ENCODE assay signal across 8 cellular contexts in the genomic region with DNA sequence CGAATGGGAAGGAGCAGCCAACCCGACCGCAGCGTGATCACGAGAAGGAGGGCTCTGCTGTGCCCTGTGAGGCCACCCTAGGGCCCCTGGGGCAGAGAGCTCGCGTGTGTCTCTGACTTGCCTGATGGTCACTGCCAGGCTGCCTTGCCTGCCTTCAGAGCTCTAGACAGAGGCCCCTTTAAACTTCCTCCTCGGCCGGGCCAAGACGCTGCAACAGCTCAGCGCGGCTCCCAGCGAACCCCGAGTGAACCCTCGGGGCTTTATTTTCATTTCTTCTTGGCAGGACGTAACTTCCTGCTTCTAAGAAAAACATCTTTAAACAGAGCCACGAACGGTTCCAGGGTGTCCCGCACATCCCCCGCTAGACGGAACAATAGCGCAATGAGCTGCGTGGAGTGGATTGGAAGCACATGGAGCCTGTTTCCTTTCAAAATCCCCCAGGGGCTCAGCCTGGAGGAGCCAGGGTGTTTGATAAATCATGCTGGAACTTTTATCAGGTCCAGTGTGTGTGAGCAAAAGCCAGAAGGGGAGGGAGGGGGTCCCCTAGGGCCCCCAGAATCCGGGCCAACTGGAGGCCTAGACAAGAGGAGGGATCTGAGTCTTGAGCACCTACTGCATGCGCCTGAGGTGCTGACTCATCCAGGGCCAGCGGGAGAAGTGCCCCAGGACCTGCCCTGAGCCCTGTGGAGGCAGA.
DNase-seq lines count a peak whose midpoint lies in the region; ATAC-seq, FAIRE-seq and TF ChIP-seq lines count a peak whose summit lies in the region.

No MANE protein-coding gene starts in this region.

- no peaks in the 10 kb centered on the region for H3K9me3 ChIP-seq in fibroblast of lung (ENCODE audit: control insufficient read depth, insufficient read depth, low read depth, low read length)

- no peaks in the 10 kb centered on the region for H3K36me3 ChIP-seq in fibroblast of lung (ENCODE audit: control insufficient read depth, insufficient read depth, low read length)

- H3K4me1 Mint-ChIP-seq in activated T-cell treated with anti-CD3 and anti-CD28 coated beads, Interleukin-2, amount 50 U/mL, for 4 hours (ENCODE audit: low read depth) = peaks cover 24% of the 10 kb centered on the region

- FAIRE-seq in RCC 7860 (lab: Jason Lieb, UNC) = no peak

- peaks cover 27% of the 10 kb centered on the region for H3K4me1 ChIP-seq in fibroblast of lung (ENCODE audit: control insufficient read depth, extremely low read depth, insufficient read depth, low read length)

- ATAC-seq in activated T-cell treated with anti-CD3 and anti-CD28 coated beads, Interleukin-2, amount 50 U/mL, for 4 hours = peak; percentile 64 to 74
- ATAC-seq in GM18505 (IDR thresholded peaks at IDR 0.05; ENCODE audit: unreplicated experiment) (no peak), HG02763 (IDR thresholded peaks at IDR 0.05; ENCODE audit: unreplicated experiment) (no peak)

- DNase-seq in NB4 (ENCODE audit: low read depth) (peak; percentile 90), fibroblast of lung (ENCODE audit: low read depth in 2 of 2) (peak; percentile 53 to 76), nucleus accumbens (lab: John Stamatoyannopoulos, UW) (peak in 42 of 56 donors; percentile 5 to 68 (median 31)), kidney glomerular epithelial cell (lab: John Stamatoyannopoulos, UW) (no peak), RCC 7860 (ENCODE audit: low spot score) (no peak)
- no peak for DNase-seq in activated T-cell treated with anti-CD3 and anti-CD28 coated beads, Interleukin-2, amount 50 U/mL, for 4 hours

- H3K4me3 Mint-ChIP-seq in activated T-cell treated with anti-CD3 and anti-CD28 coated beads, Interleukin-2, amount 50 U/mL, for 4 hours = peak overlapping the region; percentile 77

- peak; percentile 44 for TF ChIP-seq POLR2A in NB4 (IDR thresholded peaks at IDR 0.05; ENCODE audit: extremely low read depth, insufficient read length)
- TF ChIP-seq POLR2A in GM18505 (IDR thresholded peaks at IDR 0.05; ENCODE audit: borderline replicate concordance, extremely low read depth, insufficient read depth, insufficient read length) = no peak

- H3K4me3 ChIP-seq in NB4 (ENCODE audit: low read depth, low read length) (peak overlapping the region; percentile 40), fibroblast of lung (replicated peaks in 1 of 4; ENCODE audit: control extremely low read depth in 1 of 4, insufficient read depth in 1 of 4, low read depth in 3 of 4, low read length in 4 of 4) (peak overlapping the region in 1 of 4 experiments; percentile 12)

- no peaks in the 10 kb centered on the region for H3K27me3 Mint-ChIP-seq in activated T-cell treated with anti-CD3 and anti-CD28 coated beads, Interleukin-2, amount 50 U/mL, for 4 hours (ENCODE audit: low read depth)

- H3K9me3 Mint-ChIP-seq in activated T-cell treated with anti-CD3 and anti-CD28 coated beads, Interleukin-2, amount 50 U/mL, for 4 hours = peaks cover 5% of the 10 kb centered on the region

- no peaks in the 10 kb centered on the region for H3K79me2 ChIP-seq in fibroblast of lung (ENCODE audit: control insufficient read depth, insufficient read depth, low read length)

- H3K36me3 Mint-ChIP-seq in activated T-cell treated with anti-CD3 and anti-CD28 coated beads, Interleukin-2, amount 50 U/mL, for 4 hours (ENCODE audit: insufficient read depth) = no peaks in the 10 kb centered on the region

- peak overlapping the region; percentile 54 for H3K4me2 ChIP-seq in fibroblast of lung (ENCODE audit: extremely low read depth, insufficient read depth, low read length)

- H2AFZ ChIP-seq in fibroblast of lung (ENCODE audit: low read length) = peak overlapping the region; percentile 90

- no peaks in the 10 kb centered on the region for H4K20me1 ChIP-seq in fibroblast of lung (ENCODE audit: control insufficient read depth, extremely low read depth, insufficient read depth, low read length)

- peak overlapping the region; percentile 82 for H3K27ac ChIP-seq in fibroblast of lung (ENCODE audit: insufficient read depth, low read length)

- H3K27me3 ChIP-seq in fibroblast of lung (ENCODE audit: control insufficient read depth, insufficient read depth, low read length) = no peaks in the 10 kb centered on the region

- H3K9ac ChIP-seq in fibroblast of lung (ENCODE audit: insufficient read depth, low read length) = peak overlapping the region; percentile 53

- TF ChIP-seq CTCF in NB4 (IDR thresholded peaks at IDR 0.05; ENCODE audit: low read depth, low read length) = no peak
- no peak for TF ChIP-seq CTCF in fibroblast of lung (conservative IDR thresholded peaks at IDR 0.05 in 1 of 2, IDR thresholded peaks at IDR 0.05 in 1 of 2; ENCODE audit: low read depth in 1 of 2, low read length in 2 of 2)

Comparison
In these comparisons a context has a peak if more than half of its experiments do, and no peak if none do; other contexts are left out.
1. DNase-seq: peak in NB4 (single experiment), fibroblast of lung (2 of 2) and nucleus accumbens (42 of 56); none in activated T-cell treated with anti-CD3 and anti-CD28 coated beads, Interleukin-2, amount 50 U/mL, for 4 hours (single experiment), kidney glomerular epithelial cell (single experiment) and RCC 7860 (single experiment).
2. ATAC-seq: peak in activated T-cell treated with anti-CD3 and anti-CD28 coated beads, Interleukin-2, amount 50 U/mL, for 4 hours (2 of 2); none in GM18505 (single experiment) and HG02763 (single experiment).